9 cellular contexts compared by ENCODE assay signal in genomic region chr10:14586901-14587300, GRCh38.
A peak's percentile ranks its signal among the peaks of the same experiment; 100 is the strongest.
DNase-seq lines count a peak whose midpoint lies in the region; ATAC-seq and TF ChIP-seq lines count a peak whose summit lies in the region.
"Had no signal": no experiment of that assay in that cellular context is flagged by ENCODE, and none has a peak within 500 bp of the region (broad histone marks: within the 10 kb centered on the region; RNA-seq: fewer than 3 reads in every experiment).

No MANE protein-coding gene starts in this region.

- H3K9me3 Mint-ChIP-seq in activated naive CD4-positive, alpha-beta T cell treated with anti-CD3 and anti-CD28 coated beads, Interleukin-2, amount 50 U/mL, for 72 hours, result no peaks in the 10 kb centered on the region

- H2AFZ ChIP-seq in neural cell (ENCODE audit: low read depth, low read length), result no peak overlapping the region

- peaks cover 100% of the 10 kb centered on the region for H3K79me2 ChIP-seq in DOHH2 (ENCODE audit: control insufficient read depth, low read length)
- peaks cover 70% of the 10 kb centered on the region for H3K79me2 ChIP-seq in neural cell (replicated peaks; ENCODE audit: insufficient read depth, low read length)

- no peak for TF ChIP-seq CTCF in DOHH2 (IDR thresholded peaks at IDR 0.05; ENCODE audit: low read depth, low read length, poor library complexity, severe bottlenecking)
- TF ChIP-seq CTCF in Peyer's patch (IDR thresholded peaks at IDR 0.05), result no peak
- TF ChIP-seq CTCF in neural cell (IDR thresholded peaks at IDR 0.05; ENCODE audit: poor library complexity, severe bottlenecking), result no peak
- TF ChIP-seq CTCF in BE2C (IDR thresholded peaks at IDR 0.05; ENCODE audit: low read depth, low read length), result no peak

- no peak for TF ChIP-seq RAD21 in neural cell (conservative IDR thresholded peaks at IDR 0.05)

- no peak overlapping the region for H3K27ac ChIP-seq in DOHH2 (ENCODE audit: low read depth, low read length)
- peak overlapping the region in 3 of 4 donors; percentile 28 to 71 (median 34) for H3K27ac ChIP-seq in Peyer's patch
- peak overlapping the region; percentile 30 for H3K27ac ChIP-seq in neural cell (ENCODE audit: low read length)

- DNase-seq in Peyer's patch (peak in 2 of 3 donors; percentile 73 to 82), BE2C (no peak), UCSD-AML1 (lab: John Stamatoyannopoulos, UW; ENCODE audit: unreplicated experiment) (no peak), cerebellar cortex (ENCODE audit: low spot score) (no peak)
- DNase-seq in activated naive CD4-positive, alpha-beta T cell treated with anti-CD3 and anti-CD28 coated beads, Interleukin-2, amount 50 U/mL, for 72 hours (ENCODE audit: low spot score in 2 of 2), result no peak
- DNase-seq: foreskin fibroblast, SHP77 had no signal

- H3K4me1 ChIP-seq in DOHH2 (ENCODE audit: control insufficient read depth, low read length) (peaks cover 90% of the 10 kb centered on the region), Peyer's patch (peaks cover 2 to 47% (median 31%) of the 10 kb centered on the region in 4 donors), BE2C (peaks cover 10% of the 10 kb centered on the region)

- peaks cover 0 to 68% of the 10 kb centered on the region in 2 donors for H3K36me3 Mint-ChIP-seq in activated naive CD4-positive, alpha-beta T cell treated with anti-CD3 and anti-CD28 coated beads, Interleukin-2, amount 50 U/mL, for 72 hours

- H3K4me3 ChIP-seq in DOHH2 (ENCODE audit: low read length) (no peak overlapping the region), Peyer's patch (no peak overlapping the region), neural cell (ENCODE audit: low read length) (no peak overlapping the region), BE2C (ENCODE audit: low read depth, low read length) (no peak overlapping the region)

- H3K9me2 ChIP-seq in DOHH2 (replicated peaks; ENCODE audit: control insufficient read depth, low read length) (no peaks in the 10 kb centered on the region), neural cell (ENCODE audit: insufficient read depth, low read length) (no peaks in the 10 kb centered on the region)

- H3K27ac Mint-ChIP-seq in activated naive CD4-positive, alpha-beta T cell treated with anti-CD3 and anti-CD28 coated beads, Interleukin-2, amount 50 U/mL, for 72 hours, result peak overlapping the region; percentile 95 to 99

- H3K36me3 ChIP-seq in DOHH2 (ENCODE audit: control insufficient read depth, low read length) (peaks cover 98% of the 10 kb centered on the region), Peyer's patch (no peaks in the 10 kb centered on the region), neural cell (ENCODE audit: insufficient read depth, low read length) (no peaks in the 10 kb centered on the region), BE2C (peaks cover 10% of the 10 kb centered on the region)

- peaks cover 27% of the 10 kb centered on the region for H3F3A ChIP-seq in DOHH2 (ENCODE audit: control insufficient read depth, insufficient read depth)
- H3F3A ChIP-seq in neural cell (ENCODE audit: insufficient read depth, low read length, poor library complexity, severe bottlenecking), result no peaks in the 10 kb centered on the region

- H3K27me3 ChIP-seq in DOHH2 (ENCODE audit: control insufficient read depth, low read length), result no peaks in the 10 kb centered on the region
- no peaks in the 10 kb centered on the region for H3K27me3 ChIP-seq in Peyer's patch
- H3K27me3 ChIP-seq in neural cell (ENCODE audit: insufficient read depth, low read depth, low read length), result no peaks in the 10 kb centered on the region
- no peaks in the 10 kb centered on the region for H3K27me3 ChIP-seq in BE2C

- H4K20me1 ChIP-seq in DOHH2 (ENCODE audit: control insufficient read depth, insufficient read depth, low read depth, low read length) (peaks cover 73% of the 10 kb centered on the region), neural cell (ENCODE audit: insufficient read depth) (no peaks in the 10 kb centered on the region)

- no peak for TF ChIP-seq EP300 in neural cell (conservative IDR thresholded peaks at IDR 0.05; ENCODE audit: poor library complexity, severe bottlenecking)

- no peaks in the 10 kb centered on the region for H3K9me3 ChIP-seq in DOHH2 (ENCODE audit: control insufficient read depth, insufficient read depth, low read length)
- no peaks in the 10 kb centered on the region for H3K9me3 ChIP-seq in Peyer's patch
- H3K9me3 ChIP-seq in neural cell (ENCODE audit: low read length), result no peaks in the 10 kb centered on the region
- H3K9me3 ChIP-seq in BE2C, result no peaks in the 10 kb centered on the region

- no peak overlapping the region for H3K9ac ChIP-seq in neural cell (ENCODE audit: low read length)

- H3K4me2 ChIP-seq in DOHH2 (ENCODE audit: low read length) (peak overlapping the region; percentile 2), neural cell (ENCODE audit: low read length) (no peak overlapping the region)

- TF ChIP-seq POLR2A in Peyer's patch (IDR thresholded peaks at IDR 0.05), result no peak

- ATAC-seq in activated naive CD4-positive, alpha-beta T cell treated with anti-CD3 and anti-CD28 coated beads, Interleukin-2, amount 50 U/mL, for 72 hours, result no peak

TF ChIP-seq in neural cell, 6 proteins besides CTCF, POLR2A, EP300 and RAD21:
- no peak for TF ChIP-seq REST (IDR thresholded peaks at IDR 0.05; ENCODE audit: borderline replicate concordance)
- TF ChIP-seq EZH2 (IDR thresholded peaks at IDR 0.05; ENCODE audit: borderline replicate concordance, insufficient read depth, low read length, poor library complexity, severe bottlenecking), result no peak
- TF ChIP-seq TAF1 (IDR thresholded peaks at IDR 0.05; ENCODE audit: low read depth), result no peak
- TF ChIP-seq POLR2AphosphoS5 (IDR thresholded peaks at IDR 0.05), result no peak
- no peak for TF ChIP-seq SMC3 (conservative IDR thresholded peaks at IDR 0.05; ENCODE audit: poor library complexity)
- no peak for TF ChIP-seq MXI1 (conservative IDR thresholded peaks at IDR 0.05; ENCODE audit: poor library complexity, severe bottlenecking)
TF ChIP-seq in neural cell: peak in this region for 0.

Comparison
In these comparisons a context has a peak if more than half of its experiments do, and no peak if none do; other contexts are left out.
1. DNase-seq: peak in Peyer's patch (2 of 3); none in activated naive CD4-positive, alpha-beta T cell treated with anti-CD3 and anti-CD28 coated beads, Interleukin-2, amount 50 U/mL, for 72 hours (0 of 2), BE2C (single experiment), UCSD-AML1 (single experiment) and cerebellar cortex (single experiment).